8 cellular contexts compared by ENCODE assay signal in genomic region chr16:22357635-22357971, GRCh38. TPM values are rescaled to one million over a fixed set of nuclear protein-coding genes. Genes with fewer than 3 reads are reported as not detected.
DNase-seq lines count a peak whose midpoint lies in the region; ATAC-seq lines count a peak whose summit lies in the region.

No MANE protein-coding gene starts in this region.

- H3K36me3 Mint-ChIP-seq in activated CD4-positive, alpha-beta T cell treated with anti-CD3 and anti-CD28 coated beads, Interleukin-2, amount 10 ng/mL, durations not matched to agents 7 days and 5 days (ENCODE audit: low read depth), result peaks cover 56% of the 10 kb centered on the region
- H3K36me3 Mint-ChIP-seq in activated naive CD8-positive, alpha-beta T cell treated with anti-CD3 and anti-CD28 coated beads, Interleukin-2, amount 50 U/mL, for 24 hours (ENCODE audit: low read depth), result peaks cover 42% of the 10 kb centered on the region

- peak overlapping the region; percentile 37 for H3K4me3 Mint-ChIP-seq in activated CD4-positive, alpha-beta T cell treated with anti-CD3 and anti-CD28 coated beads, Interleukin-2, amount 10 ng/mL, durations not matched to agents 7 days and 5 days
- H3K4me3 Mint-ChIP-seq in activated naive CD8-positive, alpha-beta T cell treated with anti-CD3 and anti-CD28 coated beads, Interleukin-2, amount 50 U/mL, for 24 hours, result no peak overlapping the region

- peak; percentile 51 for ATAC-seq in HG03108 (IDR thresholded peaks at IDR 0.05; ENCODE audit: unreplicated experiment)
- ATAC-seq in activated naive CD8-positive, alpha-beta T cell treated with anti-CD3 and anti-CD28 coated beads, Interleukin-2, amount 50 U/mL, for 24 hours, result no peak

- H3K27ac ChIP-seq in thymus (ENCODE audit: low read depth), result peak overlapping the region; percentile 79

- POLR2A ChIA-PET in activated CD4-positive, alpha-beta T cell treated with anti-CD3 and anti-CD28 coated beads, Interleukin-2, amount 10 ng/mL, durations not matched to agents 7 days and 5 days (lab: Charles Lee), result no interaction called here

- H3K27me3 Mint-ChIP-seq in activated CD4-positive, alpha-beta T cell treated with anti-CD3 and anti-CD28 coated beads, Interleukin-2, amount 10 ng/mL, durations not matched to agents 7 days and 5 days, result no peaks in the 10 kb centered on the region
- H3K27me3 Mint-ChIP-seq in activated naive CD8-positive, alpha-beta T cell treated with anti-CD3 and anti-CD28 coated beads, Interleukin-2, amount 50 U/mL, for 24 hours, result no peaks in the 10 kb centered on the region

- H3K36me3 ChIP-seq in thymus (ENCODE audit: control insufficient read depth, insufficient read depth), result peaks cover 2% of the 10 kb centered on the region

- no peak overlapping the region for H3K4me3 ChIP-seq in thymus (ENCODE audit: low read length)

- no peaks in the 10 kb centered on the region for H3K9me3 ChIP-seq in thymus (ENCODE audit: control insufficient read depth)

- DNase-seq in activated CD4-positive, alpha-beta T cell treated with anti-CD3 and anti-CD28 coated beads, Interleukin-2, amount 10 ng/mL, durations not matched to agents 7 days and 5 days, result no peak
- DNase-seq in activated CD4-positive, alpha-beta T cell treated with anti-CD3 and anti-CD28 coated beads for 48 hours, result no peak
- DNase-seq in activated naive CD8-positive, alpha-beta T cell treated with anti-CD3 and anti-CD28 coated beads, Interleukin-2, amount 50 U/mL, for 24 hours, result no peak
- DNase-seq in HK-2 (ENCODE audit: unreplicated experiment) (no peak), ureter (ENCODE audit: low spot score) (no peak), NCI-H2171 treated with DMSO at 0.1 percent for 48 hours (lab: John Stamatoyannopoulos, UW) (no peak)

- peaks cover 11% of the 10 kb centered on the region for H3K4me1 ChIP-seq in thymus (ENCODE audit: control insufficient read depth, insufficient read depth, low read length)

- H3K9me3 Mint-ChIP-seq in activated CD4-positive, alpha-beta T cell treated with anti-CD3 and anti-CD28 coated beads, Interleukin-2, amount 10 ng/mL, durations not matched to agents 7 days and 5 days, result no peaks in the 10 kb centered on the region
- no peaks in the 10 kb centered on the region for H3K9me3 Mint-ChIP-seq in activated naive CD8-positive, alpha-beta T cell treated with anti-CD3 and anti-CD28 coated beads, Interleukin-2, amount 50 U/mL, for 24 hours

- WGBS in thymus, result 43% methylated on average over 1 of the region's 1 CpG

- H3K27me3 ChIP-seq in thymus (ENCODE audit: control insufficient read depth, insufficient read depth), result no peaks in the 10 kb centered on the region

- H3K27ac Mint-ChIP-seq in activated CD4-positive, alpha-beta T cell treated with anti-CD3 and anti-CD28 coated beads, Interleukin-2, amount 10 ng/mL, durations not matched to agents 7 days and 5 days, result peak overlapping the region; percentile 96
- peak overlapping the region; percentile 66 for H3K27ac Mint-ChIP-seq in activated naive CD8-positive, alpha-beta T cell treated with anti-CD3 and anti-CD28 coated beads, Interleukin-2, amount 50 U/mL, for 24 hours

- CTCF ChIA-PET in activated CD4-positive, alpha-beta T cell treated with anti-CD3 and anti-CD28 coated beads, Interleukin-2, amount 10 ng/mL, durations not matched to agents 7 days and 5 days (lab: Charles Lee), result interaction anchor here (0.6 to 2.0 kb wide), 5 partner anchors 10 to 125 kb away, joined by 3 to 9 read pairs (median 4); no protein-coding TSS in a partner anchor

- H3K4me1 Mint-ChIP-seq in activated CD4-positive, alpha-beta T cell treated with anti-CD3 and anti-CD28 coated beads, Interleukin-2, amount 10 ng/mL, durations not matched to agents 7 days and 5 days, result peaks cover 76% of the 10 kb centered on the region
- H3K4me1 Mint-ChIP-seq in activated naive CD8-positive, alpha-beta T cell treated with anti-CD3 and anti-CD28 coated beads, Interleukin-2, amount 50 U/mL, for 24 hours, result peaks cover 85% of the 10 kb centered on the region

RNA-seq across cellular contexts. Expression of gene CDR2, which starts 16.8 kb away (rescaled TPM):
- total RNA-seq in activated CD4-positive, alpha-beta T cell treated with anti-CD3 and anti-CD28 coated beads, Interleukin-2, amount 10 ng/mL, durations not matched to agents 7 days and 5 days, result 10 to 100 TPM; 43.5 to 45.4 TPM
- 27.3 TPM for polyA plus RNA-seq in thymus
- 50.1 TPM for total RNA-seq in ureter
